ENCODE assay signal across 9 cellular contexts in the genomic region with DNA sequence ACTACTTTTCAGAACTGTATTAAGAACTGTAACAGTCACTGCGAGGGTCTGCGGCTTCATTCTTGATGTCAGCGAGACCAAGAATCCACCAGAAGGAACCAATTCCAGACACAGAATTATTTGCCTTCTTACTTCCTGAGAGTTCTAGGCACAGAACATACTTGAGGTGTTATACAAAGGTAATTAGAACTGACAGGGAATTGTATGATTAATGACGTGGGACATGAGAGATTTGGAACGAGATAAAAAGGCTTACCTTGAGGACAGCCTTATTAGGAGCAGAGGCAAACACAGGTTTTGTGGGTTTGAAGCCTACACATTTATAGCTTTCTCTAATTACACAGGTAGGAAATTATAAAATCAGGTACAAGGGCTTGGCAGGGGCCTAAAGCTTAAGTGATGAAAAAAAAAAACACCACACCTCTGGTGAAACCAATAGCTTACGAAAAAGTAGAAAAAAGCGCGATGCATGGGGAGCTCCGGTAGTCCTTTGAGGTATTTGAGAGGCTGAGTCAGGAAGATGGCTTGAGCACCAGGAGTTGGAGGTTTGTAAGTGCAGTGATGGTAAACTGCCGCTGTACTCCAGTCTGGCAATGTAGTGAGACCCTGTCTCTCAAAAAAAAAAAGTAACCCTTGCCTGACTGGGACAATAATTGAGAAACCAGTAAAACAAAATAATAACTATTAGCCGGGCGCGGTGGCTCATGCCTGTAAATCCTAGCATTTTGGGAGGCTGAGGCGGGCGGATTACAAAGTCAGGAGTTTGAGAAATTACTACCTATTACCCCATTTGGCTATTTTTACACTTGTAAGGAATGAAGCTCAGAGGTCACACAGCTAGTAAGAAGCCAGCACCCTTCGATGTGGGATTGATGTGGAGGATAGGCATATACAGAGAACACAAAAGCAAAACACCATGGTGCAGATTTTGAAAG. TPM values are rescaled to one million over a fixed set of nuclear protein-coding genes. Genes with fewer than 3 reads are reported as not detected.
DNase-seq lines count a peak whose midpoint lies in the region; ATAC-seq and TF ChIP-seq lines count a peak whose summit lies in the region.
"Had no signal": no experiment of that assay in that cellular context is flagged by ENCODE, and none has a peak within 500 bp of the region (broad histone marks: within the 10 kb centered on the region; RNA-seq: fewer than 3 reads in every experiment).

No MANE protein-coding gene starts in this region.

- peaks cover 2% of the 10 kb centered on the region for H3K9me3 Mint-ChIP-seq in Caco-2 (ENCODE audit: unreplicated experiment)

- ATAC-seq in body of pancreas (no peak), omental fat pad (ENCODE audit: low FRiP score) (no peak), GM21367 (IDR thresholded peaks at IDR 0.05; ENCODE audit: unreplicated experiment) (no peak)

- DNase-seq in Caco-2 = peak in 1 of 2 experiments; percentile 30
- DNase-seq in NCI-H1105 (lab: John Stamatoyannopoulos, UW) = peak; percentile 17
- no peak for DNase-seq in body of pancreas
- no peak for DNase-seq in vagina (ENCODE audit: extremely low spot score in 2 of 2)
- DNase-seq in omental fat pad (ENCODE audit: low spot score) = no peak
- DNase-seq in RPMI8226 = no peak

- H3K27ac ChIP-seq in body of pancreas (peak overlapping the region; percentile 78 to 93 (median 88)), mesodermal cell (ENCODE audit: low read depth, low read length, severe bottlenecking) (no peak overlapping the region), vagina (peak overlapping the region; percentile 87)

- H3K9me3 ChIP-seq in Caco-2 (peaks cover 7% of the 10 kb centered on the region), body of pancreas (no peaks in the 10 kb centered on the region), mesodermal cell (ENCODE audit: control insufficient read depth, low read length) (peaks cover 5% of the 10 kb centered on the region), vagina (no peaks in the 10 kb centered on the region)

- BruUV-seq in Caco-2 (replicated peaks; lab: Mats Ljungman, UMichigan) = no TSS peak

- peaks cover 12% of the 10 kb centered on the region for H3K4me1 ChIP-seq in Caco-2
- peaks cover 39% of the 10 kb centered on the region for H3K4me1 ChIP-seq in body of pancreas
- no peaks in the 10 kb centered on the region for H3K4me1 ChIP-seq in mesodermal cell (ENCODE audit: control insufficient read depth, insufficient read depth, low read length, poor library complexity, severe bottlenecking)
- peaks cover 22% of the 10 kb centered on the region for H3K4me1 ChIP-seq in vagina

- intact Hi-C loops in Caco-2 (cut with micrococcal nuclease; ENCODE audit: unreplicated experiment) (loop anchor here (2.0 kb wide), 3 partner anchors 31 to 77 kb away; a partner anchor contains a TSS), body of pancreas (cut with DNase I) (loop anchor here (10.0 kb wide), 1 partner anchor 53 kb away; no protein-coding TSS in a partner anchor), vagina (cut with DNase I) (no loop called here)

- H3K4me3 Mint-ChIP-seq in Caco-2 (ENCODE audit: unreplicated experiment) = peak overlapping the region; percentile 95

- no peaks in the 10 kb centered on the region; the same call in 1 of the 2 replicates for H3K36me3 ChIP-seq in Caco-2 (ENCODE audit: control insufficient read depth, insufficient read depth, low read length)
- no peaks in the 10 kb centered on the region for H3K36me3 ChIP-seq in body of pancreas (replicated peaks in 1 of 2; ENCODE audit: insufficient read depth in 1 of 2, low read depth in 2 of 2)
- no peaks in the 10 kb centered on the region for H3K36me3 ChIP-seq in mesodermal cell (ENCODE audit: control insufficient read depth, insufficient read depth, low read length)
- no peaks in the 10 kb centered on the region for H3K36me3 ChIP-seq in vagina

- no peaks in the 10 kb centered on the region for H3K27me3 ChIP-seq in Caco-2 (replicated peaks; ENCODE audit: control insufficient read depth, insufficient read depth, low read length)
- H3K27me3 ChIP-seq in body of pancreas = no peaks in the 10 kb centered on the region
- H3K27me3 ChIP-seq in vagina = no peaks in the 10 kb centered on the region

- no peaks in the 10 kb centered on the region for H3K27me3 Mint-ChIP-seq in Caco-2 (ENCODE audit: insufficient read depth, unreplicated experiment)

- POLR2A ChIA-PET in Caco-2 (lab: Charles Lee) = interaction anchor here (0.6 to 1.6 kb wide), 10 partner anchors 29 to 318 kb away, joined by 3 to 7 read pairs (median 4); a partner anchor contains a TSS

- WGBS in body of pancreas, 2 donors = 57 to 62% methylated on average over 13 to 16 of the region's 16 CpGs
- 85% methylated on average over 7 to 8 of the region's 16 CpGs for WGBS in mesodermal cell (ENCODE audit: insufficient coverage in 2 of 2), 2 experiments

- H3K36me3 Mint-ChIP-seq in Caco-2 (ENCODE audit: insufficient read depth, unreplicated experiment) = peaks cover 33% of the 10 kb centered on the region

- TF ChIP-seq POLR2A in body of pancreas (IDR thresholded peaks at IDR 0.05) (no peak), vagina (IDR thresholded peaks at IDR 0.05) (no peak)

- H3K4me3 ChIP-seq in Caco-2 (ENCODE audit: low read depth, low read length) = peak overlapping the region; percentile 47
- H3K4me3 ChIP-seq in body of pancreas = no peak overlapping the region
- peak overlapping the region; percentile 47 for H3K4me3 ChIP-seq in mesodermal cell (ENCODE audit: extremely low read depth, insufficient read depth, low read length, poor library complexity, severe bottlenecking)
- H3K4me3 ChIP-seq in vagina = peak overlapping the region; percentile 72 to 83

- CTCF ChIA-PET in Caco-2 (lab: Charles Lee) = interaction anchor here (0.6 to 1.9 kb wide), 6 partner anchors 29 to 65 kb away, joined by 3 to 12 read pairs (median 6); a partner anchor contains a TSS

- TF ChIP-seq CTCF in Caco-2 (IDR thresholded peaks at IDR 0.05; ENCODE audit: insufficient read depth in 1 of 2, low read depth in 1 of 2, low read length in 1 of 2, severe bottlenecking in 1 of 2, unreplicated experiment in 1 of 2) (no peak), body of pancreas (IDR thresholded peaks at IDR 0.05) (no peak), vagina (IDR thresholded peaks at IDR 0.05) (no peak), omental fat pad (IDR thresholded peaks at IDR 0.05) (no peak)

- peak overlapping the region; percentile 95 for H3K27ac Mint-ChIP-seq in Caco-2 (ENCODE audit: unreplicated experiment)

- H3K4me1 Mint-ChIP-seq in Caco-2 (ENCODE audit: low read depth, unreplicated experiment) = peaks cover 6% of the 10 kb centered on the region

RNA-seq across cellular contexts. Expression of a gene that starts 0.8 kb away (rescaled TPM):
- total RNA-seq in Caco-2 (2022) (36.7 and 41.4 TPM in 2 replicates), body of pancreas (10 to 100 TPM; 28.0 to 81.7 TPM), vagina (48.1 TPM), omental fat pad (100 to 1,000 TPM in 2 of 4 donors, 10 to 100 TPM in 2; 22.8 to 238 (median 99.4) TPM)
- polyA plus RNA-seq in mesodermal cell (2013, experiment 1 of 2) = 11.2 TPM
- 10.8 TPM for polyA plus RNA-seq in mesodermal cell (2013, experiment 2 of 2)

RNA-seq across cellular contexts. Expression of a gene that starts 9.5 kb away (rescaled TPM):
- total RNA-seq in Caco-2 (2022) = 0.14 and 0.29 TPM in 2 replicates
- under 1 TPM in 1 of 2 donors, not detected in 1; under 0.01 TPM for total RNA-seq in body of pancreas
- not detected for polyA plus RNA-seq in mesodermal cell (2013, experiment 1 of 2)
- polyA plus RNA-seq in mesodermal cell (2013, experiment 2 of 2) = not detected
- total RNA-seq in vagina = not detected
- total RNA-seq in omental fat pad = under 1 TPM in 3 of 4 donors, not detected in 1; 0.50 to 0.96 (median 0.56) TPM
- total RNA-seq: NCI-H460 had no signal

RNA-seq across cellular contexts. Expression of a gene that starts 23.5 kb away (rescaled TPM):
- total RNA-seq in Caco-2 (2022) (2.7 and 3.2 TPM in 2 replicates), body of pancreas (1 to 10 TPM; 3.1 to 4.0 TPM), vagina (0.49 TPM), omental fat pad (1 to 10 TPM; 1.7 to 6.5 (median 2.4) TPM)
- polyA plus RNA-seq in mesodermal cell (2013, experiment 1 of 2) = 0.26 TPM
- 0.61 TPM for polyA plus RNA-seq in mesodermal cell (2013, experiment 2 of 2)

RNA-seq across cellular contexts. Expression of a gene that starts 31.3 kb away (rescaled TPM):
- total RNA-seq in Caco-2 (2022) (10.3 TPM in 2 replicates), body of pancreas (1 to 10 TPM in 1 of 2 donors, not detected in 1; 2.3 TPM), vagina (5.2 TPM), omental fat pad (10 to 100 TPM in 3 of 4 donors, 1 to 10 TPM in 1; 4.9 to 41.6 (median 16.3) TPM)
- polyA plus RNA-seq in mesodermal cell (2013, experiment 1 of 2) = 4.5 TPM
- 3.4 TPM for polyA plus RNA-seq in mesodermal cell (2013, experiment 2 of 2)

RNA-seq across cellular contexts. Expression of a gene that starts 44.1 kb away (rescaled TPM):
- total RNA-seq in Caco-2 (2022) (not detected in 2 replicates), body of pancreas (not detected), vagina (not detected), omental fat pad (under 1 TPM in 1 of 4 donors, not detected in 3; 0.63 TPM)
- not detected for polyA plus RNA-seq in mesodermal cell (2013, experiment 1 of 2)
- not detected for polyA plus RNA-seq in mesodermal cell (2013, experiment 2 of 2)
- total RNA-seq: NCI-H460 had no signal

Comparison
In these comparisons a context has a peak if more than half of its experiments do, and no peak if none do; other contexts are left out.
1. H3K4me3 ChIP-seq: peak in Caco-2 (single experiment), mesodermal cell (single experiment) and vagina (2 of 2); none in body of pancreas (0 of 2).